Comparison of ENCODE assay signal across 19 cellular contexts in the genomic region with DNA sequence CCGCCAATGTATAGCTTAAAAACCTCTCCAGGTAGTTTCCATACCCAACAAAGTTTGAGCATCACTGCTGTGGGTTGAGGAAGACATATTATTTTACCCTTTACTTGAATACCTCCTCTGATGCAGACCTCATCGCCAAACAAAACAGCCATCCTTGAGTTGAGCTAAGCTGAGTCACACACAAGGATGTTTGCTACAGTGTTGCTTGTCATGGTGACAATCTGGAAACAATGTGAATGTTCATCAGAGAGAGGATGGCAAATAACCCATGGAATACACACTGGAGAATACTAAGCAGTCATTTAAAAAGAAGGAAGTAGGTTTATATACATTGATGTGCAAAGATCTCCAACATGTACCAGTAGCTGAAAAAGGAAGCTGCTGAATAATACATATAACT. TPM values are rescaled to one million over a fixed set of nuclear protein-coding genes. Genes with fewer than 3 reads are reported as not detected.
DNase-seq lines count a peak whose midpoint lies in the region; ATAC-seq and TF ChIP-seq lines count a peak whose summit lies in the region.
"Had no signal": no experiment of that assay in that cellular context is flagged by ENCODE, and none has a peak within 500 bp of the region (broad histone marks: within the 10 kb centered on the region; RNA-seq: fewer than 3 reads in every experiment).

No MANE protein-coding gene starts in this region.

- no peak for ATAC-seq in stimulated activated naive CD8-positive, alpha-beta T cell treated with anti-CD3 and anti-CD28 coated beads, Interleukin-15, Interleukin-2, amounts not matched to agents 100 U/mL and 50 U/mL, for 24 hours
- no peak for ATAC-seq in HG02798 (IDR thresholded peaks at IDR 0.05; ENCODE audit: poor library complexity, unreplicated experiment)
- no peak for ATAC-seq in GM19023 (IDR thresholded peaks at IDR 0.05; ENCODE audit: unreplicated experiment)
- ATAC-seq: body of pancreas had no signal

- DNase-seq in SIG-M5 treated with dmso at 0.1 percent for 504 hours (lab: John Stamatoyannopoulos, UW; ENCODE audit: unreplicated experiment) (peak; percentile 18), SIG-M5 (lab: John Stamatoyannopoulos, UW) (no peak), COLO829 (ENCODE audit: low spot score) (peak; percentile 15), RPMI7951 (ENCODE audit: low read depth) (peak; percentile 16), fibroblast of pulmonary artery (ENCODE audit: low read depth) (peak; percentile 20)
- no peak for DNase-seq in stimulated activated naive CD8-positive, alpha-beta T cell treated with anti-CD3 and anti-CD28 coated beads, Interleukin-15, Interleukin-2, amounts not matched to agents 100 U/mL and 50 U/mL, for 24 hours
- DNase-seq: activated naive CD4-positive, alpha-beta T cell treated with Interleukin-2 at 50 U/mL for 16 hours; activated T-cell treated with anti-CD3 and anti-CD28 coated beads for 4 hours; body of pancreas; NCI-H146; NCI-H774; nucleus accumbens; stimulated activated CD4-positive, alpha-beta T cell treated with anti-CD3 and anti-CD28 coated beads, Interleukin-12 subunit alpha, Interleukin-12 subunit beta, amount 100 ng/mL, for 4 hours; stimulated activated CD8-positive, alpha-beta memory T cell treated with anti-CD3 and anti-CD28 coated beads, Interleukin-4, amount 100 ng/mL, for 48 hours had no signal

- no peak for TF ChIP-seq CTCF in fibroblast of pulmonary artery (IDR thresholded peaks at IDR 0.05; ENCODE audit: low read length, missing control alignments)

- H3K4me3 ChIP-seq in fibroblast of pulmonary artery (replicated peaks; ENCODE audit: low read depth, low read length): no peak overlapping the region
- H3K4me3 ChIP-seq: body of pancreas, coronary artery, lung, right atrium auricular region had no signal

RNA-seq across cellular contexts. Expression of a gene that starts 41.1 kb away (rescaled TPM):
- 9.1 and 12.3 TPM in 2 replicates for total RNA-seq in RPMI7951 (2014; rRNA removed; shearing (Covaris generic))

Comparison
In these comparisons a context has a peak if more than half of its experiments do, and no peak if none do; other contexts are left out.
1. DNase-seq: peak in SIG-M5 treated with dmso at 0.1 percent for 504 hours (single experiment), COLO829 (single experiment), RPMI7951 (single experiment) and fibroblast of pulmonary artery (single experiment); none in SIG-M5 (single experiment) and stimulated activated naive CD8-positive, alpha-beta T cell treated with anti-CD3 and anti-CD28 coated beads, Interleukin-15, Interleukin-2, amounts not matched to agents 100 U/mL and 50 U/mL, for 24 hours (single experiment).